Comparison of ENCODE assay signal across 1 cellular context in the genomic region with DNA sequence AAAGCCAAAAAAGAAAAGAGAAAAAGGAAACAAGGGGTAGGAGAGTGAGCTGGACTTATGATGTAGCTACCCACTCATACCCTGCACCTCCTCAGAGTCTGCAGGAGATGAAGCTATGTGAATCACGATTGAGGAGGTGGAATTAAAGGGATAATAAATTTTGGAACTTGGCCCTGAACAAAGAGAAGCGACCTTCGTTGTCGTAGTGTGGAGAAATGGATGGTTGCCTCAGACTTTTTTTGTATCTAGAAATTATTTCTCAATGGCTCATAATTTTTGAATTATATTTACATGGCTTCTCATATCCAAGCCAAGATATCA.
TF ChIP-seq lines count a peak whose summit lies in the region.

No MANE protein-coding gene starts in this region.

TF ChIP-seq in HepG2, 621 proteins besides CTCF, POLR2A, EP300 and RAD21:
- TF ChIP-seq ZFP82 (CRISPR knock-in tag; IDR thresholded peaks at IDR 0.05; ENCODE audit: borderline replicate concordance): no peak
- no peak for TF ChIP-seq MED13 (CRISPR knock-in tag; IDR thresholded peaks at IDR 0.05)
- TF ChIP-seq TGIF2 (CRISPR knock-in tag; IDR thresholded peaks at IDR 0.05): no peak
- TF ChIP-seq ZNF589 (CRISPR knock-in tag; conservative IDR thresholded peaks at IDR 0.05): no peak
- no peak for TF ChIP-seq KDM3A (CRISPR knock-in tag; IDR thresholded peaks at IDR 0.05; ENCODE audit: low read depth)
- TF ChIP-seq, protein P1, sequence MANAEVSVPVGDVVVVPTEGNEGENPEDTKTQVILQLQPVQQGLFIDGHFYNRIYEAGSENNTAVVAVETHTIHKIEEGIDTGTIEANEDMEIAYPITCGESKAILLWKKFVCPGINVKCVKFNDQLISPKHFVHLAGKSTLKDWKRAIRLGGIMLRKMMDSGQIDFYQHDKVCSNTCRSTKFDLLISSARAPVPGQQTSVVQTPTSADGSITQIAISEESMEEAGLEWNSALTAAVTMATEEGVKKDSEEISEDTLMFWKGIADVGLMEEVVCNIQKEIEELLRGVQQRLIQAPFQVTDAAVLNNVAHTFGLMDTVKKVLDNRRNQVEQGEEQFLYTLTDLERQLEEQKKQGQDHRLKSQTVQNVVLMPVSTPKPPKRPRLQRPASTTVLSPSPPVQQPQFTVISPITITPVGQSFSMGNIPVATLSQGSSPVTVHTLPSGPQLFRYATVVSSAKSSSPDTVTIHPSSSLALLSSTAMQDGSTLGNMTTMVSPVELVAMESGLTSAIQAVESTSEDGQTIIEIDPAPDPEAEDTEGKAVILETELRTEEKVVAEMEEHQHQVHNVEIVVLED (CRISPR knock-in tag; IDR thresholded peaks at IDR 0.05; ENCODE audit: borderline replicate concordance): no peak
- TF ChIP-seq ETV6 (CRISPR knock-in tag; conservative IDR thresholded peaks at IDR 0.05): no peak
- no peak for TF ChIP-seq PHF8 (CRISPR knock-in tag; IDR thresholded peaks at IDR 0.05)
- TF ChIP-seq HOXA9 (CRISPR knock-in tag; IDR thresholded peaks at IDR 0.05; ENCODE audit: borderline replicate concordance): no peak
- TF ChIP-seq ZNF263 (CRISPR knock-in tag; IDR thresholded peaks at IDR 0.05): no peak
- no peak for TF ChIP-seq XBP1 (CRISPR knock-in tag; IDR thresholded peaks at IDR 0.05)
